14 cellular contexts compared by ENCODE assay signal in genomic region chr22:46087336-46087690, GRCh38.
DNase-seq lines count a peak whose midpoint lies in the region; ATAC-seq and TF ChIP-seq lines count a peak whose summit lies in the region.
"Had no signal": no experiment of that assay in that cellular context is flagged by ENCODE, and none has a peak within 500 bp of the region (broad histone marks: within the 10 kb centered on the region; RNA-seq: fewer than 3 reads in every experiment).

No MANE protein-coding gene starts in this region.

- H3K36me3 ChIP-seq in IMR-90 (ENCODE audit: control insufficient read depth, insufficient read depth, low read length) (peaks cover 48% of the 10 kb centered on the region), mesenchymal stem cell (ENCODE audit: control insufficient read depth in 1 of 2, insufficient read depth in 2 of 2, low read depth in 1 of 2, low read length in 2 of 2) (peaks cover 80 to 86% of the 10 kb centered on the region in 2 experiments), thyroid gland (no peaks in the 10 kb centered on the region)

- H2AFZ ChIP-seq in IMR-90 (replicated peaks; ENCODE audit: low read length, poor library complexity): peak overlapping the region; percentile 55
- H2AFZ ChIP-seq in mesenchymal stem cell (ENCODE audit: low read depth, low read length): no peak overlapping the region

- TF ChIP-seq RAD21 in IMR-90 (IDR thresholded peaks at IDR 0.05; ENCODE audit: low read length): no peak

- peak overlapping the region; percentile 51; the same call in 1 of the 2 replicates for H3K9ac ChIP-seq in IMR-90 (ENCODE audit: low read depth, low read length)
- peak overlapping the region; percentile 97 for H3K9ac ChIP-seq in mesenchymal stem cell (ENCODE audit: low read length)

- H2BK120ac ChIP-seq in IMR-90 (ENCODE audit: low read depth, low read length): peak overlapping the region; percentile 62
- H2BK120ac ChIP-seq in mesenchymal stem cell (ENCODE audit: low read depth, low read length): no peak overlapping the region

- POLR2A ChIA-PET in IMR-90 (lab: Charles Lee; ENCODE audit: unreplicated experiment): no interaction called here
- POLR2A ChIA-PET in activated CD4-positive, alpha-beta memory T cell treated with anti-CD3 and anti-CD28 coated beads for 36 hours (lab: Charles Lee): no interaction called here

- ATAC-seq in IMR-90 (ENCODE audit: low read depth): no peak

- no peak overlapping the region for H3K4me3 Mint-ChIP-seq in activated CD4-positive, alpha-beta memory T cell treated with anti-CD3 and anti-CD28 coated beads for 36 hours
- H3K4me3 Mint-ChIP-seq: activated naive CD4-positive, alpha-beta T cell treated with anti-CD3 and anti-CD28 coated beads, Interleukin-2, amount 50 U/mL, for 24 hours had no signal

- H2AK5ac ChIP-seq in IMR-90 (ENCODE audit: low read depth, low read length) (peak overlapping the region; percentile 83), mesenchymal stem cell (ENCODE audit: low read length, severe bottlenecking) (no peak overlapping the region)

- H3K4me2 ChIP-seq in IMR-90 (ENCODE audit: low read depth, low read length) (peak overlapping the region; percentile 21), mesenchymal stem cell (ENCODE audit: low read length, poor library complexity, severe bottlenecking) (no peak overlapping the region)

- in situ Hi-C loops in IMR-90 (cut with MboI; ENCODE audit: low sequenced_read_pairs): no loop called here

- H3K9me3 ChIP-seq in IMR-90 (ENCODE audit: control insufficient read depth, insufficient read depth, low read length) (no peaks in the 10 kb centered on the region), mesenchymal stem cell (ENCODE audit: control insufficient read depth, low read length) (no peaks in the 10 kb centered on the region), thyroid gland (no peaks in the 10 kb centered on the region)
- H3K9me3 ChIP-seq: neutrophil had no signal

- H3K23ac ChIP-seq in IMR-90 (ENCODE audit: low read depth, low read length): peak overlapping the region; percentile 22; the same call in 1 of the 2 replicates
- H3K23ac ChIP-seq in mesenchymal stem cell (ENCODE audit: low read length in 2 of 2): no peak overlapping the region

- dilution Hi-C loops in IMR-90 (cut with HindIII; ENCODE audit: low sequenced_read_pairs, unreplicated experiment): no loop called here

- H3K9me1 ChIP-seq in IMR-90 (ENCODE audit: insufficient read depth, low read length): peaks cover 20% of the 10 kb centered on the region

- H2BK5ac ChIP-seq in IMR-90 (ENCODE audit: low read depth, low read length, poor library complexity, severe bottlenecking): peak overlapping the region; percentile 72
- no peak overlapping the region for H2BK5ac ChIP-seq in mesenchymal stem cell (ENCODE audit: low read depth, low read length, poor library complexity, severe bottlenecking)

- no peaks in the 10 kb centered on the region for H3K36me3 Mint-ChIP-seq in activated CD4-positive, alpha-beta memory T cell treated with anti-CD3 and anti-CD28 coated beads for 36 hours
- H3K36me3 Mint-ChIP-seq: activated naive CD4-positive, alpha-beta T cell treated with anti-CD3 and anti-CD28 coated beads, Interleukin-2, amount 50 U/mL, for 24 hours had no signal

- TF ChIP-seq CTCF in IMR-90 (conservative IDR thresholded peaks at IDR 0.05; ENCODE audit: low read depth, low read length): no peak
- TF ChIP-seq CTCF in thyroid gland (IDR thresholded peaks at IDR 0.05): no peak

- H3K9me3 Mint-ChIP-seq in activated CD4-positive, alpha-beta memory T cell treated with anti-CD3 and anti-CD28 coated beads for 36 hours: no peaks in the 10 kb centered on the region
- H3K9me3 Mint-ChIP-seq: activated naive CD4-positive, alpha-beta T cell treated with anti-CD3 and anti-CD28 coated beads, Interleukin-2, amount 50 U/mL, for 24 hours had no signal

- CTCF ChIA-PET in IMR-90 (lab: Yijun Ruan, JAX): no interaction called here
- CTCF ChIA-PET in activated CD4-positive, alpha-beta memory T cell treated with anti-CD3 and anti-CD28 coated beads for 36 hours (lab: Charles Lee): no interaction called here

- H3K14ac ChIP-seq in IMR-90 (replicated peaks; ENCODE audit: low read depth, low read length) (peak overlapping the region; percentile 64), mesenchymal stem cell (ENCODE audit: low read length in 2 of 2) (no peak overlapping the region)

- no peaks in the 10 kb centered on the region for H3K27me3 ChIP-seq in IMR-90 (ENCODE audit: control insufficient read depth, insufficient read depth, low read length)
- H3K27me3 ChIP-seq in mesenchymal stem cell (ENCODE audit: control insufficient read depth in 1 of 2, insufficient read depth in 1 of 2, low read length in 2 of 2): no peaks in the 10 kb centered on the region
- no peaks in the 10 kb centered on the region for H3K27me3 ChIP-seq in thyroid gland
- H3K27me3 ChIP-seq: neutrophil had no signal

- H4K91ac ChIP-seq in IMR-90 (ENCODE audit: insufficient read depth, low read depth, low read length) (peak overlapping the region; percentile 90), mesenchymal stem cell (ENCODE audit: low read length) (peak overlapping the region; percentile 4)

- H3K18ac ChIP-seq in IMR-90 (ENCODE audit: low read depth, low read length) (peak overlapping the region; percentile 18), mesenchymal stem cell (ENCODE audit: low read depth in 1 of 2, low read length in 2 of 2) (no peak overlapping the region)

- peak overlapping the region; percentile 76 for H4K5ac ChIP-seq in IMR-90 (ENCODE audit: low read depth, low read length)

- H2BK15ac ChIP-seq in IMR-90 (ENCODE audit: low read depth, low read length): no peak overlapping the region
- no peak overlapping the region for H2BK15ac ChIP-seq in mesenchymal stem cell (ENCODE audit: low read depth, poor library complexity, severe bottlenecking)

- H3K27ac Mint-ChIP-seq in activated CD4-positive, alpha-beta memory T cell treated with anti-CD3 and anti-CD28 coated beads for 36 hours: no peak overlapping the region
- H3K27ac Mint-ChIP-seq: activated naive CD4-positive, alpha-beta T cell treated with anti-CD3 and anti-CD28 coated beads, Interleukin-2, amount 50 U/mL, for 24 hours had no signal

- H3K27ac ChIP-seq in IMR-90 (ENCODE audit: insufficient read depth, low read length): peak overlapping the region; percentile 74
- H3K27ac ChIP-seq in caudate nucleus (ENCODE audit: low read depth, low read length): peak overlapping the region; percentile 98
- no peak overlapping the region for H3K27ac ChIP-seq in mesenchymal stem cell (ENCODE audit: low read length, poor library complexity, severe bottlenecking)
- H3K27ac ChIP-seq in thyroid gland: peak overlapping the region; percentile 33 to 97 (median 97)
- H3K27ac ChIP-seq: neutrophil had no signal

- TF ChIP-seq POLR2A in IMR-90 (IDR thresholded peaks at IDR 0.05; ENCODE audit: low read depth, low read length) (no peak), thyroid gland (IDR thresholded peaks at IDR 0.05) (no peak)

- intact Hi-C loops in IMR-90 (cut with micrococcal nuclease): no loop called here
- intact Hi-C loops in thyroid gland (cut with DNase I): no loop called here
- intact Hi-C loops in activated CD4-positive, alpha-beta memory T cell treated with anti-CD3 and anti-CD28 coated beads for 36 hours (cut with micrococcal nuclease): no loop called here

- H3K4me1 Mint-ChIP-seq in activated CD4-positive, alpha-beta memory T cell treated with anti-CD3 and anti-CD28 coated beads for 36 hours (ENCODE audit: low read depth): no peaks in the 10 kb centered on the region

- H3K79me1 ChIP-seq in IMR-90 (ENCODE audit: low read depth in 1 of 2, low read length in 2 of 2) (peaks cover 9 to 80% of the 10 kb centered on the region in 2 experiments; a peak in 3 of 4 replicates), mesenchymal stem cell (replicated peaks; ENCODE audit: low read length, poor library complexity, severe bottlenecking) (peaks cover 7% of the 10 kb centered on the region)

- H2AK9ac ChIP-seq in IMR-90 (replicated peaks; ENCODE audit: low read depth, low read length, poor library complexity): peak overlapping the region; percentile 97

- H2BK20ac ChIP-seq in IMR-90 (ENCODE audit: low read depth, low read length): no peak overlapping the region

- BruUV-seq in IMR-90 (replicated peaks; lab: Mats Ljungman, UMichigan): no TSS peak

- H3K4me3 ChIP-seq in IMR-90 (ENCODE audit: insufficient read depth, low read depth, low read length) (no peak overlapping the region), mesenchymal stem cell (ENCODE audit: insufficient read depth in 1 of 2, low read depth in 1 of 2, low read length in 2 of 2) (peak overlapping the region in 1 of 2 experiments; percentile 92), thyroid gland (replicated peaks in 1 of 3) (no peak overlapping the region)
- H3K4me3 ChIP-seq: GM12878 had no signal

- H3K4me1 ChIP-seq in IMR-90 (ENCODE audit: control insufficient read depth, insufficient read depth, low read length): peaks cover 33% of the 10 kb centered on the region
- H3K4me1 ChIP-seq in mesenchymal stem cell (ENCODE audit: control insufficient read depth, insufficient read depth, low read depth, low read length): peaks cover 57% of the 10 kb centered on the region
- H3K4me1 ChIP-seq in thyroid gland: peaks cover 47 to 79% of the 10 kb centered on the region in 2 donors

- H3K27me3 Mint-ChIP-seq in activated CD4-positive, alpha-beta memory T cell treated with anti-CD3 and anti-CD28 coated beads for 36 hours: no peaks in the 10 kb centered on the region
- H3K27me3 Mint-ChIP-seq: activated naive CD4-positive, alpha-beta T cell treated with anti-CD3 and anti-CD28 coated beads, Interleukin-2, amount 50 U/mL, for 24 hours had no signal

- WGBS in IMR-90 (ENCODE audit: extremely low coverage in 2 of 2, insufficient read length in 1 of 2), 2 experiments: 45% methylated on average over 8 of the region's 14 CpGs; no CpG with 5 or more reads in 1 of the 2 experiments
- 92% methylated on average over 14 of the region's 14 CpGs for WGBS in mesenchymal stem cell
- 50 to 60% methylated on average over 2 of the region's 14 CpGs for WGBS in thyroid gland, 2 donors

- H3K4ac ChIP-seq in IMR-90 (ENCODE audit: low read depth, low read length): peak overlapping the region; percentile 90
- no peak overlapping the region for H3K4ac ChIP-seq in mesenchymal stem cell (ENCODE audit: low read depth in 1 of 2, low read length in 2 of 2)

- H4K20me1 ChIP-seq in IMR-90 (ENCODE audit: insufficient read depth, low read length): peaks cover 67% of the 10 kb centered on the region

- DNase-seq in IMR-90 (no peak), caudate nucleus (lab: John Stamatoyannopoulos, UW) (no peak), mesenchymal stem cell (no peak), thyroid gland (no peak), mucosa of gallbladder (ENCODE audit: low spot score) (no peak), activated gamma-delta T cell treated with Interleukin-2 at 50 U/mL for 16 hours (no peak)
- DNase-seq in stimulated activated naive CD4-positive, alpha-beta T cell treated with Interleukin-2 at 50 U/mL for 16 hours (lab: John Stamatoyannopoulos, UW): no peak
- DNase-seq in activated CD4-positive, alpha-beta memory T cell treated with anti-CD3 and anti-CD28 coated beads for 36 hours: no peak
- DNase-seq: DMS153, NCI-H1048, SW 1271 had no signal

- no peak overlapping the region for H2BK12ac ChIP-seq in mesenchymal stem cell (ENCODE audit: low read length in 2 of 2)

- H3K56ac ChIP-seq in IMR-90 (ENCODE audit: extremely low read depth, insufficient read depth, low read length): no peak overlapping the region

- H4K8ac ChIP-seq in IMR-90 (ENCODE audit: low read depth in 2 of 2, low read length in 2 of 2) (peak overlapping the region; percentile 68 to 85; a peak in 3 of 4 replicates), mesenchymal stem cell (ENCODE audit: low read length) (no peak overlapping the region)
